In the genomic region with DNA sequence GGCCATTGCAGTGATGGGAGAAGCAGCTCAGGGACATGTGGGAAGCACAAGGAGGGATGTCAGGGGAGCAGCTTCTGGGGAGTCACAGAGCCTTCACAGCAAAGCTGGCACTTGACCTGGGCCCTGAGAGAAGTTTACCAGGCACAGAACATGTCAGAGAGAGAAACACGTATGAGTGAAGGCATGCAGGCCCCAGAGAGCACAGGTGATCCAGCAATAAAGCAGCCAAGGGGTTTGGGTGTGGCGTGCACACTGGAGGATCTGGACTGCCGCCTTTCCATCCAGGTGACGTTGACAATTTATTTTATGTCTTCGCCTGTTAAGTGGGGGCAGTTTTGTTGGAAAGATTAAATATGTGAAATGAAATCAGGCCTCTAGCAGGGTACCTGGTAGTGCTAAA, we compare ENCODE assay signal across 24 cellular contexts.
"Had no signal": no experiment of that assay in that cellular context is flagged by ENCODE, and none has a peak within 500 bp of the region (broad histone marks: within the 10 kb centered on the region; RNA-seq: fewer than 3 reads in every experiment).

No MANE protein-coding gene starts in this region.

- H3K9me3 ChIP-seq: esophagus squamous epithelium, gastrocnemius medialis, lower lobe of right lung had no signal

- DNase-seq: dermis blood vessel endothelial cell; dorsolateral prefrontal cortex; effector CD4-positive, alpha-beta T cell; effector memory CD4-positive, alpha-beta T cell; esophagus squamous epithelium; foreskin fibroblast; foreskin melanocyte; gastrocnemius medialis; glutamatergic neuron; head of caudate nucleus; heart right ventricle; hippocampal formation; immature natural killer cell; islet precursor cell; kidney; kidney glomerular epithelial cell; left lung; left ventricle myocardium superior; lower lobe of right lung; mesendoderm; midbrain; naive B cell; naive thymus-derived CD8-positive, alpha-beta T cell had no signal

- H3K27me3 ChIP-seq: dorsolateral prefrontal cortex, esophagus squamous epithelium, gastrocnemius medialis, heart right ventricle, left lung had no signal

- H3K4me1 ChIP-seq: esophagus squamous epithelium, gastrocnemius medialis, heart right ventricle, left lung, lower lobe of right lung had no signal

- ATAC-seq: gastrocnemius medialis; heart right ventricle; left lung; left ventricle myocardium superior; lower lobe of right lung; naive thymus-derived CD8-positive, alpha-beta T cell had no signal

- H3K36me3 ChIP-seq: esophagus squamous epithelium, gastrocnemius medialis, heart right ventricle, left lung, lower lobe of right lung had no signal

- H3K27ac ChIP-seq: coronary artery, dorsolateral prefrontal cortex, esophagus squamous epithelium, gastrocnemius medialis, heart right ventricle, left lung, lower lobe of right lung had no signal

- H3K4me3 ChIP-seq: coronary artery, dorsolateral prefrontal cortex, esophagus squamous epithelium, gastrocnemius medialis, heart right ventricle, left lung, lower lobe of right lung had no signal
